ENCODE assay signal across 8 cellular contexts in genomic region chr20:2104236-2104635, GRCh38. TPM values are rescaled to one million over a fixed set of nuclear protein-coding genes. Genes with fewer than 3 reads are reported as not detected.
DNase-seq lines count a peak whose midpoint lies in the region; TF ChIP-seq lines count a peak whose summit lies in the region.

No MANE protein-coding gene starts in this region.

- no peak overlapping the region for H2BK5ac ChIP-seq in trophoblast cell (ENCODE audit: low read depth, low read length, poor library complexity)

- peak overlapping the region; percentile 87 for H3K4ac ChIP-seq in trophoblast cell (ENCODE audit: low read depth, low read length)

- H3K36me3 ChIP-seq in ES-I3 (ENCODE audit: insufficient read depth, low read length) (peaks cover 3% of the 10 kb centered on the region), PC-9 (ENCODE audit: low read depth) (peaks cover 9% of the 10 kb centered on the region; the same call in 1 of the 2 replicates), trophoblast cell (ENCODE audit: control insufficient read depth in 1 of 2, insufficient read depth in 2 of 2, low read length in 2 of 2) (peaks cover 0 to 12% of the 10 kb centered on the region in 2 experiments)

- no peak overlapping the region for H3K18ac ChIP-seq in trophoblast cell (ENCODE audit: low read length)

- CTCF ChIA-PET in PC-9 (lab: Charles Lee), result interaction anchor here (0.6 kb wide), 1 partner anchor 19 kb away, joined by 3 read pairs; no protein-coding TSS in a partner anchor

- H3K4me3 ChIP-seq in PC-9 (peak overlapping the region; percentile 82), epithelial cell of proximal tubule (ENCODE audit: low read depth, low read length) (peak overlapping the region; percentile 80), trophoblast cell (ENCODE audit: low read depth, low read length) (no peak overlapping the region)

- no peak overlapping the region for H4K91ac ChIP-seq in trophoblast cell (ENCODE audit: low read depth, low read length)

- intact Hi-C loops in PC-9 (cut with micrococcal nuclease; ENCODE audit: unreplicated experiment), result loop anchor here (5.0 to 10.0 kb wide), 2 partner anchors 48 to 299 kb away; no protein-coding TSS in a partner anchor

- peak overlapping the region; percentile 93; the same call in 1 of the 2 replicates for H3K9ac ChIP-seq in ES-I3 (ENCODE audit: low read depth, low read length)
- no peak overlapping the region for H3K9ac ChIP-seq in trophoblast cell (ENCODE audit: low read length)

- H2BK120ac ChIP-seq in trophoblast cell (ENCODE audit: insufficient read depth, low read length, poor library complexity), result no peak overlapping the region

- H3K27me3 ChIP-seq in PC-9 (ENCODE audit: insufficient read depth, low read depth) (no peaks in the 10 kb centered on the region), trophoblast cell (ENCODE audit: insufficient read depth, low read length) (no peaks in the 10 kb centered on the region)

- POLR2A ChIA-PET in PC-9 (lab: Charles Lee; ENCODE audit: unreplicated experiment), result no interaction called here

- peaks cover 62% of the 10 kb centered on the region for H3K79me2 ChIP-seq in PC-9 (ENCODE audit: low read depth)
- H3K79me2 ChIP-seq in trophoblast cell (ENCODE audit: control insufficient read depth, insufficient read depth, low read length, poor library complexity), result peaks cover 26% of the 10 kb centered on the region

- no peak overlapping the region for H3K14ac ChIP-seq in trophoblast cell (ENCODE audit: low read length)

- no peaks in the 10 kb centered on the region for H3K9me2 ChIP-seq in PC-9 (ENCODE audit: insufficient read depth)

- H3K23ac ChIP-seq in trophoblast cell (ENCODE audit: low read length), result no peak overlapping the region

- peaks cover 19% of the 10 kb centered on the region for H3K79me1 ChIP-seq in trophoblast cell (ENCODE audit: low read length)

- TF ChIP-seq CTCF in PC-9 (conservative IDR thresholded peaks at IDR 0.05), result no peak
- TF ChIP-seq CTCF in epithelial cell of proximal tubule (conservative IDR thresholded peaks at IDR 0.05; ENCODE audit: low read depth, low read length), result no peak

- H3K4me2 ChIP-seq in PC-9, result peak overlapping the region; percentile 96
- H3K4me2 ChIP-seq in trophoblast cell (ENCODE audit: low read length), result peak overlapping the region; percentile 78

- no CpG with 5 or more reads among the region's 8 CpGs for WGBS in trophoblast cell (ENCODE audit: extremely low coverage, insufficient coverage, insufficient read length)

- BruUV-seq in PC-9 (replicated peaks; lab: Mats Ljungman, UMichigan), result no TSS peak

- H3K4me1 ChIP-seq in ES-I3 (ENCODE audit: insufficient read depth, low read length) (peaks cover 18% of the 10 kb centered on the region), PC-9 (replicated peaks; ENCODE audit: insufficient read depth) (peaks cover 44% of the 10 kb centered on the region), trophoblast cell (ENCODE audit: control insufficient read depth in 1 of 2, insufficient read depth in 2 of 2, low read length in 2 of 2) (peaks cover 0 to 27% of the 10 kb centered on the region in 2 experiments)

- H3K27ac ChIP-seq in PC-9 (no peak overlapping the region), trophoblast cell (ENCODE audit: low read depth, low read length) (no peak overlapping the region), substantia nigra (ENCODE audit: low read depth, low read length, poor library complexity, severe bottlenecking) (no peak overlapping the region)

- no peak overlapping the region for H2AFZ ChIP-seq in PC-9
- H2AFZ ChIP-seq in trophoblast cell (ENCODE audit: insufficient read depth, low read length, poor library complexity), result no peak overlapping the region

- no peak overlapping the region for H2BK12ac ChIP-seq in trophoblast cell (ENCODE audit: low read length)

- peaks cover 31% of the 10 kb centered on the region; the same call in 1 of the 2 replicates for H4K20me1 ChIP-seq in PC-9 (ENCODE audit: insufficient read depth)

- H2AK5ac ChIP-seq in trophoblast cell (ENCODE audit: low read length), result no peak overlapping the region

- DNase-seq in PC-9 (no peak), epithelial cell of proximal tubule (ENCODE audit: low read depth) (no peak), trophoblast cell (no peak), substantia nigra (lab: John Stamatoyannopoulos, UW) (no peak), NCI-H1105 (lab: John Stamatoyannopoulos, UW) (no peak), HT-29 (ENCODE audit: low spot score) (no peak), globus pallidus (ENCODE audit: low spot score) (no peak)

- no peak overlapping the region for H4K8ac ChIP-seq in trophoblast cell (ENCODE audit: low read depth, low read length)

- no peaks in the 10 kb centered on the region for H3K9me3 ChIP-seq in ES-I3 (ENCODE audit: control insufficient read depth, insufficient read depth, low read length)
- H3K9me3 ChIP-seq in PC-9 (ENCODE audit: insufficient read depth, low read depth), result no peaks in the 10 kb centered on the region
- H3K9me3 ChIP-seq in trophoblast cell (ENCODE audit: insufficient read depth, low read depth, low read length), result no peaks in the 10 kb centered on the region

- H3F3A ChIP-seq in PC-9 (ENCODE audit: insufficient read depth, low read depth), result peaks cover 23% of the 10 kb centered on the region

- H4K12ac ChIP-seq in trophoblast cell (ENCODE audit: low read depth, low read length), result no peak overlapping the region

RNA-seq across cellular contexts. Expression of gene STK35, which starts 2.6 kb away (rescaled TPM):
- total RNA-seq in PC-9 (2021) (36.7 and 38.4 TPM in 2 replicates), epithelial cell of proximal tubule (23.8 and 30.7 TPM in 2 replicates)
- polyA plus RNA-seq in trophoblast cell (2013), result 19.0 and 19.9 TPM in 2 replicates
- 33.6 and 34.5 TPM in 2 replicates for total RNA-seq in HT-29 (2014; rRNA removed; shearing (Covaris generic))
